In genomic region chrX:29478336-29479069, GRCh38 we compare ENCODE assay signal across 1 cellular context.
TF ChIP-seq lines count a peak whose summit lies in the region.

No MANE protein-coding gene starts in this region.

TF ChIP-seq in GM12878, 131 proteins besides CTCF, POLR2A, EP300 and RAD21 (continued from another document):
- no peak for TF ChIP-seq IRF3 (IDR thresholded peaks at IDR 0.05)
- TF ChIP-seq SUZ12 (IDR thresholded peaks at IDR 0.05; ENCODE audit: unreplicated experiment): no peak
- TF ChIP-seq CBFB (IDR thresholded peaks at IDR 0.05; ENCODE audit: low read depth): no peak
- peak; percentile 89 for TF ChIP-seq YY1 (IDR thresholded peaks at IDR 0.05; ENCODE audit: low read depth, low read length)
- TF ChIP-seq GATAD2B (conservative IDR thresholded peaks at IDR 0.05; ENCODE audit: low read depth): no peak
- TF ChIP-seq RELA (IDR thresholded peaks at IDR 0.05; ENCODE audit: borderline replicate concordance, partially characterized antibody): no peak
- no peak for TF ChIP-seq ELK1 (IDR thresholded peaks at IDR 0.05; ENCODE audit: low read depth, low read length)
- TF ChIP-seq SMC3 (IDR thresholded peaks at IDR 0.05; ENCODE audit: borderline replicate concordance, low read length): peak; percentile 36; the same call in 1 of the 2 replicates
- TF ChIP-seq MLLT1 (IDR thresholded peaks at IDR 0.05): no peak
- TF ChIP-seq NFYA (IDR thresholded peaks at IDR 0.05; ENCODE audit: borderline replicate concordance, low read depth, low read length): no peak
- no peak for TF ChIP-seq WRNIP1 (IDR thresholded peaks at IDR 0.05; ENCODE audit: borderline replicate concordance, low read depth, low read length)
- TF ChIP-seq MTA3 (IDR thresholded peaks at IDR 0.05; ENCODE audit: borderline replicate concordance, low read length): no peak
- no peak for TF ChIP-seq BMI1 (IDR thresholded peaks at IDR 0.05; ENCODE audit: borderline replicate concordance)
- TF ChIP-seq E4F1 (IDR thresholded peaks at IDR 0.05; ENCODE audit: borderline replicate concordance, partially characterized antibody): no peak
- TF ChIP-seq TCF7 (IDR thresholded peaks at IDR 0.05; ENCODE audit: borderline replicate concordance): no peak
- peak; percentile 80; the same call in 1 of the 2 replicates for TF ChIP-seq CBX5 (IDR thresholded peaks at IDR 0.05; ENCODE audit: low read depth)
- 0 out of 2 replicates have a peak, but pooled peaks have one; percentile 24 for TF ChIP-seq EED (IDR thresholded peaks at IDR 0.05; ENCODE audit: low read depth)
- TF ChIP-seq ETV6 (conservative IDR thresholded peaks at IDR 0.05 in 1 of 2, IDR thresholded peaks at IDR 0.05 in 1 of 2; ENCODE audit: borderline replicate concordance in 1 of 2, low read depth in 1 of 2): no peak
- no peak for TF ChIP-seq SIN3A (IDR thresholded peaks at IDR 0.05; ENCODE audit: low read depth, low read length)
- TF ChIP-seq JUNB (IDR thresholded peaks at IDR 0.05): no peak
- TF ChIP-seq SRF (IDR thresholded peaks at IDR 0.05; ENCODE audit: low read depth in 2 of 2, low read length in 2 of 2): peak; percentile 5 to 41; a peak in 1 of 4 replicates
- no peak for TF ChIP-seq TCF12 (IDR thresholded peaks at IDR 0.05; ENCODE audit: low read depth, low read length)
- no peak for TF ChIP-seq LARP7 (IDR thresholded peaks at IDR 0.05)
